19 cellular contexts compared by ENCODE assay signal in the genomic region with DNA sequence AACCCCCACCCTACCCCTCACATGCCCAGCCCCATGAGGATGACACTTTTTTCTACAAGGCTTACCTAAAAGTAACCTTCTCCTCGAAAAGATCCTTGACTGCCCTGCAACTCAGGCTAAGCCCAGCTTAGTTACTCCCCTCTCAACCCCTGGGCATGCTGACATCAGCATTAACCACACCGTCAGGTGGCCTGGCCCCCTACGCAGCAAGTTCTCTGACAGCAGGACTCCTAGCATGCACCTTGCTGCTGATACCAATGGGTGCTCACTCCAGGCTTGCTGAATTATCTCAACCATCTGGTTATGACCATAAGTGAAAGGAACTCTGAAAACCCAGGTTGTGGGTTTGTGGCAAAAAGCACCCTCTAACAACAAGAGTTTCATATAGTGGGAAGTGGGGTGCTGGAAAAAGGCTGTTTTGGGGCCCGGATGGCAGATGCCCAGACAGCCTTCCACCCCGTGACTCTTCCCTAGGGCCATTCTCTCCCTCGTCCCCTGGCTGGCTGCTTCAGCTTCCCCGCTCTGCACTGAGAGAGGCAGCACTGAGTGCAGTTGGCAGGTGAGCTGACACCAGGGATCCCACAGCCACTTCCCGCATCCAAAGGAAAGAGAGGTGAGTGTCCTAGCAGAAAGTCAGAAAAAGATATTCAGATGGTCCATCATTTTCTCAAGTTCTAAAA.
DNase-seq lines count a peak whose midpoint lies in the region; ATAC-seq, FAIRE-seq and TF ChIP-seq lines count a peak whose summit lies in the region.
"Had no signal": no experiment of that assay in that cellular context is flagged by ENCODE, and none has a peak within 500 bp of the region (broad histone marks: within the 10 kb centered on the region; RNA-seq: fewer than 3 reads in every experiment).

No MANE protein-coding gene starts in this region.

- H3K9me3 ChIP-seq in A549 (no peaks in the 10 kb centered on the region), endodermal cell (ENCODE audit: control insufficient read depth, low read length) (no peaks in the 10 kb centered on the region), thyroid gland (no peaks in the 10 kb centered on the region)
- H3K9me3 ChIP-seq: BE2C had no signal

- peaks cover 6% of the 10 kb centered on the region; the same call in 1 of the 3 replicates for H3K4me1 ChIP-seq in A549
- H3K4me1 ChIP-seq in GM23338 (ENCODE audit: insufficient read depth), result peaks cover 22% of the 10 kb centered on the region
- H3K4me1 ChIP-seq in endodermal cell (ENCODE audit: control insufficient read depth, insufficient read depth, low read length), result no peaks in the 10 kb centered on the region
- H3K4me1 ChIP-seq in thyroid gland, result no peaks in the 10 kb centered on the region

- TF ChIP-seq RAD21 in A549 (conservative IDR thresholded peaks at IDR 0.05 in 1 of 2, IDR thresholded peaks at IDR 0.05 in 1 of 2), result no peak

- H3K27ac Mint-ChIP-seq in GM23338 (no peak overlapping the region), endodermal cell (no peak overlapping the region)
- H3K27ac Mint-ChIP-seq in effector memory CD8-positive, alpha-beta T cell, result no peak overlapping the region
- H3K27ac Mint-ChIP-seq: CD14-positive monocyte; CD8-positive, alpha-beta T cell had no signal

- 80% methylated on average over 8 of the region's 8 CpGs for WGBS in A549 (ENCODE audit: missing lambda C conversion rate)
- WGBS in endodermal cell (ENCODE audit: insufficient coverage in 1 of 2, insufficient read length in 1 of 2), 2 experiments, result 77 to 92% methylated on average over 5 to 8 of the region's 8 CpGs
- 80 to 86% methylated on average over 8 of the region's 8 CpGs for WGBS in thyroid gland, 2 donors

- H3K9me3 Mint-ChIP-seq in GM23338, result no peaks in the 10 kb centered on the region
- no peaks in the 10 kb centered on the region for H3K9me3 Mint-ChIP-seq in endodermal cell
- no peaks in the 10 kb centered on the region for H3K9me3 Mint-ChIP-seq in effector memory CD8-positive, alpha-beta T cell
- H3K9me3 Mint-ChIP-seq: CD14-positive monocyte; CD8-positive, alpha-beta T cell had no signal

- TF ChIP-seq CTCF in A549 (IDR thresholded peaks at IDR 0.05) (no peak), GM23338 (conservative IDR thresholded peaks at IDR 0.05; ENCODE audit: low read depth in 2 of 2) (peak in 1 of 2 experiments; percentile 17; a peak in 1 of 4 replicates), VCaP (conservative IDR thresholded peaks at IDR 0.05) (no peak), endodermal cell (conservative IDR thresholded peaks at IDR 0.05) (no peak), thyroid gland (IDR thresholded peaks at IDR 0.05) (no peak)

- no peaks in the 10 kb centered on the region for H3K9me2 ChIP-seq in GM23338 (ENCODE audit: insufficient read depth)

- H3K27me3 ChIP-seq in GM23338 (ENCODE audit: insufficient read depth), result peaks cover 4% of the 10 kb centered on the region; the same call in 1 of the 2 replicates
- H3K27me3 ChIP-seq in endodermal cell (ENCODE audit: control insufficient read depth, insufficient read depth, low read length, poor library complexity, severe bottlenecking), result no peaks in the 10 kb centered on the region
- H3K27me3 ChIP-seq in thyroid gland, result no peaks in the 10 kb centered on the region
- H3K27me3 ChIP-seq: BE2C had no signal

- H3K27ac ChIP-seq in A549 (no peak overlapping the region), GM23338 (ENCODE audit: low read depth) (no peak overlapping the region), VCaP (peak overlapping the region; percentile 66), endodermal cell (ENCODE audit: low read depth, low read length) (no peak overlapping the region), thyroid gland (no peak overlapping the region)

- CTCF ChIA-PET in A549 (lab: Yijun Ruan, JAX), result interaction anchor here (1.0 to 1.5 kb wide), 3 partner anchors 9 to 47 kb away, joined by 3 to 5 read pairs (median 3); no protein-coding TSS in a partner anchor

- intact Hi-C loops in thyroid gland (cut with DNase I), result loop anchor here (10.0 kb wide), 1 partner anchor 84 kb away; no protein-coding TSS in a partner anchor

- H3K36me3 Mint-ChIP-seq in GM23338 (ENCODE audit: low read depth) (no peaks in the 10 kb centered on the region), endodermal cell (ENCODE audit: low read depth) (no peaks in the 10 kb centered on the region)
- H3K36me3 Mint-ChIP-seq in effector memory CD8-positive, alpha-beta T cell (ENCODE audit: insufficient read depth), result peaks cover 3% of the 10 kb centered on the region
- H3K36me3 Mint-ChIP-seq: CD14-positive monocyte; CD8-positive, alpha-beta T cell had no signal

- DNase-seq in A549 (ENCODE audit: low read depth in 1 of 2, low spot score in 1 of 2) (no peak), GM23338 (ENCODE audit: low spot score) (no peak), endodermal cell (peak; percentile 50), thyroid gland (no peak), NCI-H2029 treated with DMSO at 0.1 percent for 48 hours (lab: John Stamatoyannopoulos, UW) (no peak)
- no peak for DNase-seq in effector memory CD8-positive, alpha-beta T cell
- DNase-seq: BE2C; CD8-positive, alpha-beta T cell; COR-L47; DMS153; DMS79 treated with DMSO at 0.1 percent for 48 hours; EL had no signal

- H3K4me3 ChIP-seq in A549 (no peak overlapping the region), GM23338 (no peak overlapping the region), endodermal cell (ENCODE audit: low read length) (no peak overlapping the region), thyroid gland (replicated peaks in 1 of 3) (no peak overlapping the region)

- H3K4me1 Mint-ChIP-seq in GM23338 (peaks cover 32% of the 10 kb centered on the region), endodermal cell (peaks cover 18% of the 10 kb centered on the region)
- no peaks in the 10 kb centered on the region for H3K4me1 Mint-ChIP-seq in effector memory CD8-positive, alpha-beta T cell (ENCODE audit: low read depth in 2 of 2)
- H3K4me1 Mint-ChIP-seq: CD14-positive monocyte had no signal

- H3K79me2 ChIP-seq in GM23338 (replicated peaks; ENCODE audit: insufficient read depth), result no peaks in the 10 kb centered on the region

- ATAC-seq in A549 (no peak), GM23338 (peak; percentile 57)
- ATAC-seq in effector memory CD8-positive, alpha-beta T cell (replicated peaks), result no peak
- ATAC-seq: CD8-positive, alpha-beta T cell; HCT116 had no signal

- H4K20me1 ChIP-seq in GM23338 (replicated peaks; ENCODE audit: insufficient read depth), result no peaks in the 10 kb centered on the region

- H3K36me3 ChIP-seq in GM23338 (ENCODE audit: insufficient read depth) (no peaks in the 10 kb centered on the region), endodermal cell (ENCODE audit: control insufficient read depth, insufficient read depth, low read length) (no peaks in the 10 kb centered on the region), thyroid gland (no peaks in the 10 kb centered on the region)
- H3K36me3 ChIP-seq: BE2C had no signal

- TF ChIP-seq EP300 in A549 (IDR thresholded peaks at IDR 0.05), result no peak

- no peak overlapping the region for H2AFZ ChIP-seq in GM23338

- TF ChIP-seq POLR2A in A549 (IDR thresholded peaks at IDR 0.05; ENCODE audit: low read length), result no peak
- no peak for TF ChIP-seq POLR2A in thyroid gland (IDR thresholded peaks at IDR 0.05)

- FAIRE-seq in A549 (lab: Jason Lieb, UNC), result no peak
- FAIRE-seq: D721Med, G401.6, GM19239, H54 had no signal

- peaks cover 7% of the 10 kb centered on the region for H3K27me3 Mint-ChIP-seq in GM23338 (ENCODE audit: insufficient read depth, low read depth, poor library complexity)
- H3K27me3 Mint-ChIP-seq in endodermal cell (ENCODE audit: insufficient read depth), result peaks cover 1% of the 10 kb centered on the region
- peaks cover 48 to 52% of the 10 kb centered on the region in 2 donors for H3K27me3 Mint-ChIP-seq in effector memory CD8-positive, alpha-beta T cell

- H3K4me2 ChIP-seq in A549 (no peak overlapping the region), GM23338 (no peak overlapping the region)

- H3F3A ChIP-seq in GM23338 (replicated peaks; ENCODE audit: low read depth), result no peaks in the 10 kb centered on the region

- H3K4me3 Mint-ChIP-seq in GM23338 (no peak overlapping the region), endodermal cell (no peak overlapping the region)
- no peak overlapping the region for H3K4me3 Mint-ChIP-seq in effector memory CD8-positive, alpha-beta T cell
- H3K4me3 Mint-ChIP-seq: CD14-positive monocyte; CD8-positive, alpha-beta T cell had no signal

- POLR2A ChIA-PET in A549 (lab: Yijun Ruan, JAX), result no interaction called here

- H3K9ac ChIP-seq in endodermal cell (ENCODE audit: extremely low read depth, low read length, poor library complexity, severe bottlenecking), result no peak overlapping the region

TF ChIP-seq in A549, 52 proteins besides CTCF, POLR2A, EP300 and RAD21:
- TF ChIP-seq EHF (CRISPR knock-in tag; IDR thresholded peaks at IDR 0.05) (no peak), MAFK (IDR thresholded peaks at IDR 0.05; ENCODE audit: partially characterized antibody) (peak; percentile 79)
